ENCODE assay signal across 1 cellular context in the genomic region with DNA sequence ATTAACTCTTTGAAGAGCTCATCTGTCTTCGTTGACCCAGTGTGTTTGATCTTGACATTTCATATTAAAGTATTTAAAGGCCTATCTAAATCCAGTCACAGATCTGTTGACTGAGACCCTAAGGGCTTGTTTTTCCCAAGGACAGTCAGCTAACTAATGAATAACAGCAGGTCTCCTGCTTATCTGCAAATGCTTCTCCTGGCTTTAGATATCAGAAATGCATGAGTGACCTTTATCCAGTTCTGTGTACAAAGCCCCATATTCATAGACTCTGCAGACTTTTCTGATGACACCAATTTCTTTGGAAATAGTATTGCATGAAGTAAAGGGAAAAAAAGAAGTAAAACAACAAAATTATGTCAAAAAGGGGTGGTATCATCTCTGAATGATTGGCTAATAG.
TF ChIP-seq lines count a peak whose summit lies in the region.

No MANE protein-coding gene starts in this region.

TF ChIP-seq in SK-N-SH, 30 proteins besides CTCF, POLR2A, EP300 and RAD21 (continued from another document):
- TF ChIP-seq FOXM1 (IDR thresholded peaks at IDR 0.05; ENCODE audit: low read depth) (no peak), MXI1 (IDR thresholded peaks at IDR 0.05; ENCODE audit: low read depth, low read length) (peak; percentile 68), FOXJ3 (CRISPR knock-in tag; IDR thresholded peaks at IDR 0.05) (peak; percentile 98), CHD2 (IDR thresholded peaks at IDR 0.05; ENCODE audit: low read length, partially characterized antibody) (peak; percentile 93)
- TF ChIP-seq, protein P1, sequence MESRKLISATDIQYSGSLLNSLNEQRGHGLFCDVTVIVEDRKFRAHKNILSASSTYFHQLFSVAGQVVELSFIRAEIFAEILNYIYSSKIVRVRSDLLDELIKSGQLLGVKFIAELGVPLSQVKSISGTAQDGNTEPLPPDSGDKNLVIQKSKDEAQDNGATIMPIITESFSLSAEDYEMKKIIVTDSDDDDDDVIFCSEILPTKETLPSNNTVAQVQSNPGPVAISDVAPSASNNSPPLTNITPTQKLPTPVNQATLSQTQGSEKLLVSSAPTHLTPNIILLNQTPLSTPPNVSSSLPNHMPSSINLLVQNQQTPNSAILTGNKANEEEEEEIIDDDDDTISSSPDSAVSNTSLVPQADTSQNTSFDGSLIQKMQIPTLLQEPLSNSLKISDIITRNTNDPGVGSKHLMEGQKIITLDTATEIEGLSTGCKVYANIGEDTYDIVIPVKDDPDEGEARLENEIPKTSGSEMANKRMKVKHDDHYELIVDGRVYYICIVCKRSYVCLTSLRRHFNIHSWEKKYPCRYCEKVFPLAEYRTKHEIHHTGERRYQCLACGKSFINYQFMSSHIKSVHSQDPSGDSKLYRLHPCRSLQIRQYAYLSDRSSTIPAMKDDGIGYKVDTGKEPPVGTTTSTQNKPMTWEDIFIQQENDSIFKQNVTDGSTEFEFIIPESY (IDR thresholded peaks at IDR 0.05; ENCODE audit: borderline replicate concordance, low read depth), result no peak
- TF ChIP-seq, protein P2, sequence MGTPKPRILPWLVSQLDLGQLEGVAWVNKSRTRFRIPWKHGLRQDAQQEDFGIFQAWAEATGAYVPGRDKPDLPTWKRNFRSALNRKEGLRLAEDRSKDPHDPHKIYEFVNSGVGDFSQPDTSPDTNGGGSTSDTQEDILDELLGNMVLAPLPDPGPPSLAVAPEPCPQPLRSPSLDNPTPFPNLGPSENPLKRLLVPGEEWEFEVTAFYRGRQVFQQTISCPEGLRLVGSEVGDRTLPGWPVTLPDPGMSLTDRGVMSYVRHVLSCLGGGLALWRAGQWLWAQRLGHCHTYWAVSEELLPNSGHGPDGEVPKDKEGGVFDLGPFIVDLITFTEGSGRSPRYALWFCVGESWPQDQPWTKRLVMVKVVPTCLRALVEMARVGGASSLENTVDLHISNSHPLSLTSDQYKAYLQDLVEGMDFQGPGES (IDR thresholded peaks at IDR 0.05; ENCODE audit: low read depth, low read length), result no peak
